9 cellular contexts compared by ENCODE assay signal in the genomic region with DNA sequence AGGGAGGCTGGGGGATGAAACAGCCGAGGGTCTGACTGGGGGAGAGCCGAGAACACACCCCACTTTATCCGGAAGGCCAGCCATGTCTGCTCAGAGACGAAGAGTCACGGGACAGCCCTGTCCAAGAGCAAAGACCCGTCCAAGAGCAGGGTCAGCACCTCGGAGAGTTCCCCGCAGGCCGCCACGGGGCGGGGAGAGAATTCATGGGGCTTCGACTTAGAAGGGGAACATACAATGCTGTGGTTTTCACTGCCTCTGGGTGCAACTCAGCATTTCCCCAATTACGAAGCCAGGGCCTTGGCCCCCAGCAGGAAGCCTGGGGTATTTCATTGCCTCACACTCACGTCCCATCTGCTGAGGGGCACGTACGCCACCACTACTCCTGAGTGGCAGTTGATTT. TPM values are rescaled to one million over a fixed set of nuclear protein-coding genes. Genes with fewer than 3 reads are reported as not detected.
DNase-seq lines count a peak whose midpoint lies in the region; ATAC-seq, FAIRE-seq and TF ChIP-seq lines count a peak whose summit lies in the region.
"Had no signal": no experiment of that assay in that cellular context is flagged by ENCODE, and none has a peak within 500 bp of the region (broad histone marks: within the 10 kb centered on the region; RNA-seq: fewer than 3 reads in every experiment).

No MANE protein-coding gene starts in this region.

- H3K9me3 ChIP-seq in astrocyte (ENCODE audit: insufficient read depth, low read depth, low read length) = peaks cover 5% of the 10 kb centered on the region
- H3K9me3 ChIP-seq in gastroesophageal sphincter = peaks cover 0 to 9% (median 0%) of the 10 kb centered on the region in 3 donors

- no peak overlapping the region for H2AFZ ChIP-seq in astrocyte (ENCODE audit: low read depth, low read length)

- DNase-seq in GM04504 (ENCODE audit: low read depth) (peak; percentile 21), NOMO-1 (lab: John Stamatoyannopoulos, UW; ENCODE audit: unreplicated experiment in 2 of 2) (peak; percentile 91 to 97), astrocyte (ENCODE audit: low read depth) (peak; percentile 9), mucosa of gallbladder (ENCODE audit: low spot score) (peak; percentile 29), posterior vena cava (ENCODE audit: low spot score) (no peak), SW 1271 (lab: John Stamatoyannopoulos, UW) (no peak), NCI-H2171 (lab: John Stamatoyannopoulos, UW) (no peak)

- H3K4me3 ChIP-seq in astrocyte (ENCODE audit: insufficient read depth, low read depth, low read length) = no peak overlapping the region
- no peak overlapping the region for H3K4me3 ChIP-seq in gastroesophageal sphincter

- H3K27me3 Mint-ChIP-seq in astrocyte (ENCODE audit: low read depth, unreplicated experiment) = peaks cover 7% of the 10 kb centered on the region

- no peaks in the 10 kb centered on the region for H3K79me2 ChIP-seq in astrocyte (ENCODE audit: insufficient read depth, low read length)

- no peak overlapping the region for H3K9ac ChIP-seq in astrocyte (ENCODE audit: low read length)

- H3K27me3 ChIP-seq in astrocyte (ENCODE audit: insufficient read depth, low read length) (peaks cover 11% of the 10 kb centered on the region), gastroesophageal sphincter (peaks cover 92% of the 10 kb centered on the region)

- H4K20me1 ChIP-seq in astrocyte (ENCODE audit: insufficient read depth, low read length) = no peaks in the 10 kb centered on the region

- H3K4me1 Mint-ChIP-seq in astrocyte (ENCODE audit: low read depth, unreplicated experiment) = no peaks in the 10 kb centered on the region

- H3K4me1 ChIP-seq in astrocyte (ENCODE audit: insufficient read depth, low read length) = no peaks in the 10 kb centered on the region
- H3K4me1 ChIP-seq in gastroesophageal sphincter = no peaks in the 10 kb centered on the region

- WGBS in gastroesophageal sphincter (ENCODE audit: low coverage in 1 of 2), 2 donors = 6 to 33% methylated on average over 3 to 7 of the region's 16 CpGs

- ATAC-seq in gastroesophageal sphincter = no peak

- H3K27ac ChIP-seq in astrocyte (ENCODE audit: low read depth, low read length) (no peak overlapping the region), gastroesophageal sphincter (no peak overlapping the region)

- H3K4me3 Mint-ChIP-seq in astrocyte (ENCODE audit: unreplicated experiment) = no peak overlapping the region

- TF ChIP-seq CTCF in astrocyte (IDR thresholded peaks at IDR 0.05; ENCODE audit: insufficient read depth, low read depth, low read length) (peak; percentile 3), gastroesophageal sphincter (IDR thresholded peaks at IDR 0.05) (no peak)

- peaks cover 2% of the 10 kb centered on the region for H3K9me3 Mint-ChIP-seq in astrocyte (ENCODE audit: unreplicated experiment)

- H3K36me3 ChIP-seq in astrocyte (ENCODE audit: insufficient read depth, low read length) (no peaks in the 10 kb centered on the region), gastroesophageal sphincter (no peaks in the 10 kb centered on the region)

- H3K27ac Mint-ChIP-seq in astrocyte (ENCODE audit: unreplicated experiment) = no peak overlapping the region

- FAIRE-seq in astrocyte (lab: Jason Lieb, UNC) = no peak
- FAIRE-seq: endometrium had no signal

- TF ChIP-seq EP300 in gastroesophageal sphincter (IDR thresholded peaks at IDR 0.05) = no peak

- intact Hi-C loops in posterior vena cava (cut with DNase I) = no loop called here

- no peaks in the 10 kb centered on the region for H3K36me3 Mint-ChIP-seq in astrocyte (ENCODE audit: low read depth, unreplicated experiment)

- no peak overlapping the region for H3K4me2 ChIP-seq in astrocyte (ENCODE audit: low read length)

- TF ChIP-seq POLR2A in gastroesophageal sphincter (IDR thresholded peaks at IDR 0.05) = no peak

RNA-seq across cellular contexts. Expression of a gene that starts 59.3 kb away (rescaled TPM):
- total RNA-seq in astrocyte (8.6 and 9.3 TPM in 2 replicates), mucosa of gallbladder (0.32 TPM), posterior vena cava (1 to 10 TPM; 1.4 to 1.8 TPM), gastroesophageal sphincter (1 to 10 TPM in 3 of 4 donors, under 1 TPM in 1; 0.72 to 4.4 (median 1.1) TPM)

Comparison
In these comparisons a context has a peak if more than half of its experiments do, and no peak if none do; other contexts are left out.
1. DNase-seq: peak in GM04504 (single experiment), NOMO-1 (2 of 2), astrocyte (single experiment) and mucosa of gallbladder (single experiment); none in posterior vena cava (single experiment), SW 1271 (0 of 2) and NCI-H2171 (single experiment).